Comparison of ENCODE assay signal across 10 cellular contexts in the genomic region with DNA sequence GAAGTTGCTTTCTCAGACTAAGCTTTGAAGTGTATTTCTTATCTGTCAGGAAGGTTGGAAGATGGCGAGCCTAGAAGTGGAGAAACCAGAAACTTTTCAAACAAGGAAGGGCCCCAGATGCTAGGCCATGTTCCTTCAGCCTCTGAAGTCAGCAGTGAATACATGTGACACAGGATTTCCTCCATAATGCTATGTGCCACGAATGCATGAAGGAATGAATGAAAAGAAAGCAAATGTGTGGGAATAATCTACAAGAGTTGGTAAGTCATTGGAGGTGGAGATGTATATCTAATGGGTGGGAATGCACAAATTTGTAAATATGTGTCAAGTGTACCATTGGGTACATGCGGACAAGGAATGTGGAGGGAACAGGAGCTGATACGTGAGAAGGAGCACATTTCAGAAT.
"Had no signal": no experiment of that assay in that cellular context is flagged by ENCODE, and none has a peak within 500 bp of the region (broad histone marks: within the 10 kb centered on the region; RNA-seq: fewer than 3 reads in every experiment).

No MANE protein-coding gene starts in this region.

- H3K9me3 Mint-ChIP-seq: GM23338, H9, HFFc6 had no signal

- H3K9me3 ChIP-seq: HAP-1 had no signal

- H3K36me3 ChIP-seq: HAP-1 had no signal

- H3K9ac ChIP-seq: GM23248 had no signal

- H3K4me3 Mint-ChIP-seq: GM23338, H9, HFFc6 had no signal

- H2AFZ ChIP-seq: GM23248, GM23338 had no signal

- DNase-seq: GM23248, GOT3, H7, H9, HCEC 1CT, HFFc6 had no signal

- FAIRE-seq: H1 had no signal

- H3K27ac Mint-ChIP-seq: GM23338, H9, HFFc6 had no signal

- H3K27ac ChIP-seq: GM23248 had no signal

- H3K4me2 ChIP-seq: GM23338 had no signal

- H3K4me3 ChIP-seq: GM23248, GM23338, HAP-1 had no signal

- ATAC-seq: GM23338, HCT116 had no signal
